16 cellular contexts compared by ENCODE assay signal in the genomic region with DNA sequence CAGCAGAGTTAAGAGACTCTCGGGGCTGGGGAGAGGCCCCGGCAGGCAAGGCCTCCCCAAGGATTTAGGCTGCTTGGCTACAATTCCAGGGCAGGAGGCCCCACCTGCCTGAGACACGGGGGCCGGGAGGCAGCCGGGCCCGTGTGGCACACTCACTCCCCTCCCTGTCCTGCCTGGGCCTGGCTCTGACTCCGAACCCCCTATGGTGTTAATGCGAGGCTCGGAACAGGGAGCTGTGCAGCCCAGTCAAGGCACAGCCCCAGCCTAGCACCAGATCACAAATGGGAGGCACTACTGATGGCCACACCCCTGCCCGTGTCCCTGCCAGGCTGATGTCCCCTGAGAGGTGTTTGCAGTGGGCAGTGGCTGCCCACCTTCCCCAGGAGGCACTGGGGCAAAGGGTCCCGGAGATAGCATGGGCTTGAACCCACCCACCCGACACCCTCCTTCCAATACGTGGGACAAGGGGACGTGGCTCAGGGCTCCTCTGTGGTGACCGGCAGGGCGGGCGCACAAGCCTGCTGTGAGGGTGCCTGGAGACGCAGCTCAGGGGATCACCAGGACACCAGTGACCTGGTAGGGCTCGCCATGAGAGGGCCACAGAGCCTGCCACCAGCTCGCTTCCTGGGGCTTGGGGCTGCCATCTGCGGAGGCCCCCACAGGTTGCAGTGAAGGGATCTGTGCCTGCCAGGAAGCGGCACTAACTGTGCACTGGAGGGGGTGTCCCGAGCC. TPM values are rescaled to one million over a fixed set of nuclear protein-coding genes. Genes with fewer than 3 reads are reported as not detected.
DNase-seq lines count a peak whose midpoint lies in the region; ATAC-seq, FAIRE-seq and TF ChIP-seq lines count a peak whose summit lies in the region.
"Had no signal": no experiment of that assay in that cellular context is flagged by ENCODE, and none has a peak within 500 bp of the region (broad histone marks: within the 10 kb centered on the region; RNA-seq: fewer than 3 reads in every experiment).

No MANE protein-coding gene starts in this region.

- TF ChIP-seq EP300 in H1 (IDR thresholded peaks at IDR 0.05; ENCODE audit: borderline replicate concordance in 1 of 2, low read depth in 2 of 2, low read length in 2 of 2): no peak

- no peaks in the 10 kb centered on the region for H3F3A ChIP-seq in PC-3 (ENCODE audit: low read length, unreplicated experiment)

- H4K91ac ChIP-seq in H1 (replicated peaks; ENCODE audit: insufficient read length, low read length): peak overlapping the region; percentile 64

- H3K27ac ChIP-seq in BLaER1: no peak overlapping the region
- H3K27ac ChIP-seq in PC-3 (ENCODE audit: low read length): no peak overlapping the region
- no peak overlapping the region for H3K27ac ChIP-seq in H1 (ENCODE audit: low read depth, low read length)
- H3K27ac ChIP-seq: C4-2B had no signal

- no peak overlapping the region for H3K14ac ChIP-seq in H1 (ENCODE audit: insufficient read length)

- H3K23me2 ChIP-seq in H1 (ENCODE audit: low read depth, low read length): no peaks in the 10 kb centered on the region

- peak overlapping the region; percentile 32 for H4K5ac ChIP-seq in H1 (ENCODE audit: insufficient read length, low read depth, low read length)

- POLR2A ChIA-PET in activated CD4-positive, alpha-beta T cell treated with anti-CD3 and anti-CD28 coated beads, Interleukin-2, amount 10 ng/mL, durations not matched to agents 7 days and 5 days (lab: Charles Lee): no interaction called here
- POLR2A ChIA-PET in PC-3 (lab: Charles Lee; ENCODE audit: unreplicated experiment) (no interaction called here), H1 (lab: Charles Lee; ENCODE audit: partially characterized antibody) (interaction anchor here (1.7 kb wide), 1 partner anchor 126 kb away, joined by 3 read pairs; no protein-coding TSS in a partner anchor)
- POLR2A ChIA-PET in naive thymus-derived CD8-positive, alpha-beta T cell (lab: Charles Lee): interaction anchor here (0.7 kb wide), 1 partner anchor 198 kb away, joined by 3 read pairs; no protein-coding TSS in a partner anchor

- BruUV-seq in PC-3 (replicated peaks; lab: Mats Ljungman, UMichigan): no TSS peak

- H4K8ac ChIP-seq in H1 (ENCODE audit: extremely low read depth, insufficient read depth, low read length): peak overlapping the region; percentile 80

- 90% methylated on average over 19 of the region's 23 CpGs; no CpG with 5 or more reads in 1 of the 2 experiments for WGBS in H1 (ENCODE audit: extremely low coverage in 1 of 2, insufficient coverage in 1 of 2, insufficient read length in 1 of 2, insufficient replicate concordance in 2 of 2, low coverage in 1 of 2, low lambda C conversion rate in 2 of 2, missing lambda C conversion rate in 1 of 2), 2 experiments

- no peaks in the 10 kb centered on the region; the same call in 1 of the 2 replicates for H3K79me1 ChIP-seq in H1 (ENCODE audit: low read depth, low read length)

- no peak overlapping the region for H2AK5ac ChIP-seq in H1 (ENCODE audit: low read depth, low read length)

- H2BK12ac ChIP-seq in H1 (ENCODE audit: low read depth, low read length): peak overlapping the region; percentile 39; the same call in 1 of the 2 replicates

- H3K79me2 ChIP-seq in PC-3 (ENCODE audit: low read length): no peaks in the 10 kb centered on the region
- no peaks in the 10 kb centered on the region for H3K79me2 ChIP-seq in H1 (ENCODE audit: control insufficient read depth in 1 of 2, insufficient read depth in 2 of 2, low read length in 2 of 2)

- peak overlapping the region; percentile 62 for H3K27ac Mint-ChIP-seq in activated CD4-positive, alpha-beta T cell treated with anti-CD3 and anti-CD28 coated beads, Interleukin-2, amount 10 ng/mL, durations not matched to agents 7 days and 5 days
- no peak overlapping the region for H3K27ac Mint-ChIP-seq in naive thymus-derived CD8-positive, alpha-beta T cell

- H2AFZ ChIP-seq in PC-3 (ENCODE audit: low read length) (peak overlapping the region; percentile 74), H1 (ENCODE audit: low read length) (0 out of 2 replicates have a peak overlapping the region, but pooled peaks have one; percentile 9)

- H3K4me3 Mint-ChIP-seq in activated CD4-positive, alpha-beta T cell treated with anti-CD3 and anti-CD28 coated beads, Interleukin-2, amount 10 ng/mL, durations not matched to agents 7 days and 5 days: no peak overlapping the region
- H3K4me3 Mint-ChIP-seq in naive thymus-derived CD8-positive, alpha-beta T cell: no peak overlapping the region

- no peaks in the 10 kb centered on the region for H3K9me2 ChIP-seq in PC-3 (replicated peaks; ENCODE audit: low read length)

- no peaks in the 10 kb centered on the region for H3K36me3 Mint-ChIP-seq in activated CD4-positive, alpha-beta T cell treated with anti-CD3 and anti-CD28 coated beads, Interleukin-2, amount 10 ng/mL, durations not matched to agents 7 days and 5 days (ENCODE audit: low read depth)
- peaks cover 0 to 6% (median 0%) of the 10 kb centered on the region in 3 donors for H3K36me3 Mint-ChIP-seq in naive thymus-derived CD8-positive, alpha-beta T cell

- H3K4me1 ChIP-seq in BLaER1 (peaks cover 52% of the 10 kb centered on the region), PC-3 (ENCODE audit: insufficient read depth, low read length) (no peaks in the 10 kb centered on the region), H1 (replicated peaks in 1 of 4; ENCODE audit: control insufficient read depth in 3 of 4, insufficient read depth in 4 of 4, low read length in 3 of 4) (no peaks in the 10 kb centered on the region; a peak in 1 of 7 replicates)

- H3K9me3 ChIP-seq in BLaER1 (peaks cover 9% of the 10 kb centered on the region), PC-3 (ENCODE audit: low read length) (no peaks in the 10 kb centered on the region), H1 (ENCODE audit: insufficient read depth in 2 of 2, low read depth in 1 of 2, low read length in 1 of 2) (peaks cover 2% of the 10 kb centered on the region in 2 experiments; a peak in 1 of 4 replicates)

- peaks cover 8% of the 10 kb centered on the region for H3K4me1 Mint-ChIP-seq in activated CD4-positive, alpha-beta T cell treated with anti-CD3 and anti-CD28 coated beads, Interleukin-2, amount 10 ng/mL, durations not matched to agents 7 days and 5 days
- H3K4me1 Mint-ChIP-seq in naive thymus-derived CD8-positive, alpha-beta T cell: peaks cover 4 to 10% (median 6%) of the 10 kb centered on the region in 4 donors

- no peak overlapping the region for H3K4ac ChIP-seq in H1 (replicated peaks; ENCODE audit: insufficient read length, low read depth, low read length)

- no peak for TF ChIP-seq POLR2A in H1 (IDR thresholded peaks at IDR 0.05; ENCODE audit: control extremely low read depth in 1 of 2, low read depth in 2 of 2, low read length in 2 of 2)

- H3K4me3 ChIP-seq in BLaER1: no peak overlapping the region
- no peak overlapping the region for H3K4me3 ChIP-seq in PC-3 (ENCODE audit: low read length)
- H3K4me3 ChIP-seq in H1 (ENCODE audit: extremely low read depth in 1 of 4, insufficient read depth in 2 of 4, low read depth in 3 of 4, low read length in 4 of 4): no peak overlapping the region

- H3K18ac ChIP-seq in H1 (ENCODE audit: extremely low read depth, low read length): no peak overlapping the region

- no peaks in the 10 kb centered on the region for H4K20me1 ChIP-seq in BLaER1
- no peaks in the 10 kb centered on the region for H4K20me1 ChIP-seq in PC-3 (ENCODE audit: low read length)
- peaks cover 0 to 2% of the 10 kb centered on the region in 2 experiments for H4K20me1 ChIP-seq in H1 (replicated peaks in 1 of 2; ENCODE audit: control insufficient read depth in 1 of 2, insufficient read depth in 2 of 2, low read length in 2 of 2)

- H3K9me3 Mint-ChIP-seq in activated CD4-positive, alpha-beta T cell treated with anti-CD3 and anti-CD28 coated beads, Interleukin-2, amount 10 ng/mL, durations not matched to agents 7 days and 5 days: no peaks in the 10 kb centered on the region
- peaks cover 0 to 2% (median 0%) of the 10 kb centered on the region in 9 donors for H3K9me3 Mint-ChIP-seq in naive thymus-derived CD8-positive, alpha-beta T cell

- H2BK120ac ChIP-seq in H1 (replicated peaks; ENCODE audit: low read depth, low read length): no peak overlapping the region

- H3K36me3 ChIP-seq in BLaER1 (no peaks in the 10 kb centered on the region), PC-3 (ENCODE audit: low read depth, low read length) (no peaks in the 10 kb centered on the region), H1 (ENCODE audit: control insufficient read depth in 2 of 4, insufficient read depth in 4 of 4, low read length in 3 of 4) (no peaks in the 10 kb centered on the region)

- H3K4me2 ChIP-seq in BLaER1 (peak overlapping the region; percentile 40), PC-3 (ENCODE audit: low read length) (no peak overlapping the region), H1 (ENCODE audit: insufficient read depth in 1 of 2, low read depth in 2 of 2, low read length in 2 of 2) (no peak overlapping the region)

- no peak for TF ChIP-seq RAD21 in H1 (IDR thresholded peaks at IDR 0.05 in 1 of 2, conservative IDR thresholded peaks at IDR 0.05 in 1 of 2; ENCODE audit: low read depth in 2 of 2, low read length in 2 of 2)

- H2BK20ac ChIP-seq in H1 (ENCODE audit: low read length): no peak overlapping the region

- intact Hi-C loops in PC-3 (cut with micrococcal nuclease): loop anchor here (5.0 kb wide), 1 partner anchor 229 kb away; no protein-coding TSS in a partner anchor

- H3K27me3 ChIP-seq in BLaER1 (no peaks in the 10 kb centered on the region), PC-3 (ENCODE audit: low read length) (no peaks in the 10 kb centered on the region), H1 (replicated peaks in 1 of 4; ENCODE audit: control insufficient read depth in 3 of 4, extremely low read depth in 1 of 4, insufficient read depth in 3 of 4, low read length in 3 of 4) (no peaks in the 10 kb centered on the region)

- CTCF ChIA-PET in activated CD4-positive, alpha-beta T cell treated with anti-CD3 and anti-CD28 coated beads, Interleukin-2, amount 10 ng/mL, durations not matched to agents 7 days and 5 days (lab: Charles Lee): interaction anchor here (0.7 to 1.9 kb wide), 4 partner anchors 10 to 274 kb away, joined by 3 to 5 read pairs (median 3); no protein-coding TSS in a partner anchor
- CTCF ChIA-PET in PC-3 (lab: Charles Lee) (interaction anchor here (0.6 kb wide), 1 partner anchor 42 kb away, joined by 3 read pairs; no protein-coding TSS in a partner anchor), H1 (lab: Charles Lee; ENCODE audit: partially characterized antibody) (interaction anchor here (0.6 to 3.8 kb wide), 18 partner anchors 10 to 421 kb away, joined by 3 to 21 read pairs (median 4); no protein-coding TSS in a partner anchor)

- no peak overlapping the region for H3K9ac ChIP-seq in BLaER1
- H3K9ac ChIP-seq in PC-3 (ENCODE audit: low read length): no peak overlapping the region
- H3K9ac ChIP-seq in H1 (replicated peaks in 1 of 4; ENCODE audit: extremely low read depth in 1 of 4, low read depth in 3 of 4, low read length in 3 of 4): no peak overlapping the region

- no peaks in the 10 kb centered on the region for H3K27me3 Mint-ChIP-seq in activated CD4-positive, alpha-beta T cell treated with anti-CD3 and anti-CD28 coated beads, Interleukin-2, amount 10 ng/mL, durations not matched to agents 7 days and 5 days
- H3K27me3 Mint-ChIP-seq in naive thymus-derived CD8-positive, alpha-beta T cell: no peaks in the 10 kb centered on the region

- no peak overlapping the region for H3K23ac ChIP-seq in H1 (ENCODE audit: insufficient read length)

- ATAC-seq in PC-3 (peak; percentile 25; the same call in 1 of the 2 replicates), GM21576 (IDR thresholded peaks at IDR 0.05; ENCODE audit: unreplicated experiment) (no peak), HG03439 (IDR thresholded peaks at IDR 0.05; ENCODE audit: unreplicated experiment) (no peak)
- no peak for ATAC-seq in naive thymus-derived CD8-positive, alpha-beta T cell

- DNase-seq in activated CD4-positive, alpha-beta T cell treated with anti-CD3 and anti-CD28 coated beads, Interleukin-2, amount 10 ng/mL, durations not matched to agents 7 days and 5 days: no peak
- no peak for DNase-seq in activated CD4-positive, alpha-beta T cell treated with anti-CD3 and anti-CD28 coated beads for 48 hours
- DNase-seq in PC-3 (no peak), H1 (ENCODE audit: low read depth in 1 of 2, low spot score in 2 of 2) (no peak)
- no peak for DNase-seq in naive thymus-derived CD8-positive, alpha-beta T cell
- DNase-seq: NCI-H1436; NCI-H2029; NCI-H2171; NCI-H446; NK-92 treated with Interleukin-12 subunit alpha and Interleukin-12 subunit beta, amount 100 ng/mL, for 24 hours had no signal

- no peak overlapping the region for H3K56ac ChIP-seq in H1 (replicated peaks; ENCODE audit: insufficient read length, low read depth, low read length)

- no peak overlapping the region for H2BK15ac ChIP-seq in H1 (ENCODE audit: low read length)

- FAIRE-seq in H1 (lab: Jason Lieb, UNC): no peak
- FAIRE-seq: GM12892 had no signal

- TF ChIP-seq CTCF in PC-3 (conservative IDR thresholded peaks at IDR 0.05; ENCODE audit: low read depth, low read length): no peak
- no peak for TF ChIP-seq CTCF in H1 (IDR thresholded peaks at IDR 0.05; ENCODE audit: control extremely low read depth in 1 of 3, insufficient read depth in 1 of 3, low read depth in 1 of 3, low read length in 3 of 3)

- H2BK5ac ChIP-seq in H1 (ENCODE audit: low read depth, low read length): no peak overlapping the region

RNA-seq across cellular contexts. Expression of a gene that starts 37.0 kb away (rescaled TPM):
- 1 to 10 TPM; 1.2 to 1.6 TPM for total RNA-seq in activated CD4-positive, alpha-beta T cell treated with anti-CD3 and anti-CD28 coated beads, Interleukin-2, amount 10 ng/mL, durations not matched to agents 7 days and 5 days
- 10.2 and 10.9 TPM in 2 replicates for total RNA-seq in PC-3 (2014; rRNA removed)
- 15.2 and 16.4 TPM in 2 replicates for total RNA-seq in H1 (2021; fragmentation: NEBNext Ultra II Directional; extraction: Animal tissue kit (Norgen Biotek cat#: 25700))
- polyA plus RNA-seq in H1 (2011; rRNA removed): 12.9 and 21.6 TPM in 2 replicates
- polyA plus RNA-seq in H1 (2011; cell fraction: cytosol; rRNA removed): 12.2 TPM
- polyA plus RNA-seq in H1 (2011; cell fraction: nucleus; rRNA removed): 51.0 TPM
- polyA plus RNA-seq in H1 (2012, experiment 1 of 2): 17.8 to 24.2 TPM (median 20.8 TPM) in 4 replicates
- 13.3 TPM for polyA plus RNA-seq in H1 (2012, experiment 2 of 2)
- polyA plus RNA-seq in H1 (2013, experiment 1 of 2): 15.1 TPM
- 13.3 TPM for polyA plus RNA-seq in H1 (2013, experiment 2 of 2)
- polyA minus RNA-seq in H1 (2011; rRNA and poly(A)+ RNA removed): 7.1 and 10.2 TPM in 2 replicates
- polyA minus RNA-seq in H1 (2011; cell fraction: cytosol; rRNA and poly(A)+ RNA removed): 7.7 TPM
- polyA minus RNA-seq in H1 (2011; cell fraction: nucleus; rRNA and poly(A)+ RNA removed): 9.5 TPM
- 1 to 10 TPM; 1.2 to 1.3 TPM for total RNA-seq in naive thymus-derived CD8-positive, alpha-beta T cell
- polyA plus RNA-seq in naive thymus-derived CD8-positive, alpha-beta T cell: 10 to 100 TPM in 1 of 3 donors, under 1 TPM in 1, not detected in 1; 0.31 to 11.2 TPM
- total RNA-seq: HT1080 had no signal

Comparison
In these comparisons a context has a peak if more than half of its experiments do, and no peak if none do; other contexts are left out.
1. POLR2A ChIA-PET loops: an anchor here in H1 (1.7 kb wide) and naive thymus-derived CD8-positive, alpha-beta T cell (0.7 kb wide); none called in activated CD4-positive, alpha-beta T cell treated with anti-CD3 and anti-CD28 coated beads, Interleukin-2, amount 10 ng/mL, durations not matched to agents 7 days and 5 days and PC-3.